Comparison of ENCODE assay signal across 24 cellular contexts in genomic region chr1:65921461-65921860, GRCh38.
"Had no signal": no experiment of that assay in that cellular context is flagged by ENCODE, and none has a peak within 500 bp of the region (broad histone marks: within the 10 kb centered on the region; RNA-seq: fewer than 3 reads in every experiment).

No MANE protein-coding gene starts in this region.

- H3K4me1 ChIP-seq: adrenal gland, breast epithelium, SJCRH30 had no signal

- H3K9ac ChIP-seq: SK-N-SH had no signal

- H3K27ac ChIP-seq: adrenal gland, breast epithelium, RWPE1, SJCRH30 had no signal

- H3K9me2 ChIP-seq: SK-N-SH had no signal

- ATAC-seq: activated CD4-positive, CD25-positive, alpha-beta regulatory T cell treated with anti-CD3 and anti-CD28 coated beads, Interleukin-2, amount 50 U/mL, for 24 hours; activated CD8-positive, alpha-beta T cell treated with anti-CD3 and anti-CD28 coated beads for 36 hours; Panc1 had no signal

- H3K4me3 ChIP-seq: adrenal gland, breast epithelium, SJCRH30 had no signal

- H3K9me3 ChIP-seq: adrenal gland, breast epithelium, SJCRH30, SK-N-SH had no signal

- H3K4me2 ChIP-seq: SK-N-SH had no signal

- DNase-seq: activated CD4-positive, alpha-beta T cell treated with anti-CD3 and anti-CD28 coated beads for 4 hours; activated CD8-positive, alpha-beta memory T cell treated with anti-CD3 and anti-CD28 coated beads, Interleukin-2, amount 50 U/mL, for 4 hours; activated CD8-positive, alpha-beta T cell treated with anti-CD3 and anti-CD28 coated beads for 36 hours; activated naive CD4-positive, alpha-beta T cell treated with anti-CD3 and anti-CD28 coated beads, Interleukin-2, amount 50 U/mL, for 16 hours; activated naive CD8-positive, alpha-beta T cell treated with anti-CD3 and anti-CD28 coated beads, Interleukin-2, amount 10 ng/mL, durations not matched to agents 7 days and 5 days; adrenal gland; anterior cingulate cortex; caudate nucleus; Karpas-422; NCI-H1048; NCI-H146; NCI-H187 treated with DMSO at 0.1 percent for 48 hours; NCI-H2081 treated with DMSO at 0.1 percent for 48 hours; NCI-H526; NCI-H774; OCI-M1; Right ventricle myocardium superior; SJCRH30; SK-N-SH; T-helper 1 cell had no signal

- H3K36me3 ChIP-seq: adrenal gland, breast epithelium, SJCRH30 had no signal

- H3K27me3 ChIP-seq: adrenal gland, breast epithelium, SJCRH30 had no signal
